In the genomic region with DNA sequence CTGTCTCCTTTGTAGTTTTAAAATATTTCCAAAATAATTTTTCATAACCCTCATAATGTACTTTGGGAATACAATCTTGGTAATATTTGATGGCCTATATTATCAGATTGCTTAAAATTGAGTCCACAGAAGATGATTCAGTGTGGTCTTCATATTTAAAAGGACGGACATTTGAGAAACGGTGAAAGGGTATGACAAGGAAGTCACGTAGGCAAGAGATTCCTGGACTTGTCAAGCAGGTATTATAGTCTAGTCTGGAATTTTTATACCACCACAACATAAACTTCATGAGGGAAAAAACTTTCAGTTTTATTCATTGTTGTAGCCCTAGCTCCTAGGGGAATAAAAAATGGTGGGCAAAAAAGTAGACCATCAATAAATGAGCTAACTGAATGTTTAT, we compare ENCODE assay signal across 2 cellular contexts.
TF ChIP-seq lines count a peak whose summit lies in the region.

No MANE protein-coding gene starts in this region.

TF ChIP-seq in IMR-90, 13 proteins besides CTCF, POLR2A, EP300 and RAD21:
- TF ChIP-seq MAZ (IDR thresholded peaks at IDR 0.05; ENCODE audit: borderline replicate concordance, low read depth, low read length) = no peak
- TF ChIP-seq CHD1 (IDR thresholded peaks at IDR 0.05; ENCODE audit: low read depth, low read length) = no peak
- no peak for TF ChIP-seq NFE2L2 (IDR thresholded peaks at IDR 0.05; ENCODE audit: low read depth, low read length)
- TF ChIP-seq, protein P1, sequence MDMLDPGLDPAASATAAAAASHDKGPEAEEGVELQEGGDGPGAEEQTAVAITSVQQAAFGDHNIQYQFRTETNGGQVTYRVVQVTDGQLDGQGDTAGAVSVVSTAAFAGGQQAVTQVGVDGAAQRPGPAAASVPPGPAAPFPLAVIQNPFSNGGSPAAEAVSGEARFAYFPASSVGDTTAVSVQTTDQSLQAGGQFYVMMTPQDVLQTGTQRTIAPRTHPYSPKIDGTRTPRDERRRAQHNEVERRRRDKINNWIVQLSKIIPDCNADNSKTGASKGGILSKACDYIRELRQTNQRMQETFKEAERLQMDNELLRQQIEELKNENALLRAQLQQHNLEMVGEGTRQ (IDR thresholded peaks at IDR 0.05; ENCODE audit: low read depth, low read length) = no peak
- no peak for TF ChIP-seq MAFK (IDR thresholded peaks at IDR 0.05; ENCODE audit: low read depth, low read length)
- TF ChIP-seq, protein P2, sequence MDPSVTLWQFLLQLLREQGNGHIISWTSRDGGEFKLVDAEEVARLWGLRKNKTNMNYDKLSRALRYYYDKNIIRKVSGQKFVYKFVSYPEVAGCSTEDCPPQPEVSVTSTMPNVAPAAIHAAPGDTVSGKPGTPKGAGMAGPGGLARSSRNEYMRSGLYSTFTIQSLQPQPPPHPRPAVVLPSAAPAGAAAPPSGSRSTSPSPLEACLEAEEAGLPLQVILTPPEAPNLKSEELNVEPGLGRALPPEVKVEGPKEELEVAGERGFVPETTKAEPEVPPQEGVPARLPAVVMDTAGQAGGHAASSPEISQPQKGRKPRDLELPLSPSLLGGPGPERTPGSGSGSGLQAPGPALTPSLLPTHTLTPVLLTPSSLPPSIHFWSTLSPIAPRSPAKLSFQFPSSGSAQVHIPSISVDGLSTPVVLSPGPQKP (IDR thresholded peaks at IDR 0.05; ENCODE audit: borderline replicate concordance, low read depth, low read length) = no peak
- TF ChIP-seq RFX5 (IDR thresholded peaks at IDR 0.05; ENCODE audit: low read depth, low read length) = no peak
- no peak for TF ChIP-seq MXI1 (IDR thresholded peaks at IDR 0.05; ENCODE audit: borderline replicate concordance, low read depth, low read length)
- TF ChIP-seq CEBPB (IDR thresholded peaks at IDR 0.05; ENCODE audit: low read depth, low read length) = no peak
TF ChIP-seq in IMR-90: peak in this region for 0.

TF ChIP-seq in endothelial cell of umbilical vein, 7 proteins besides CTCF, POLR2A, EP300 and RAD21:
- TF ChIP-seq FOS (IDR thresholded peaks at IDR 0.05; ENCODE audit: borderline replicate concordance, insufficient read depth, low read length) = no peak
- no peak for TF ChIP-seq JUN (IDR thresholded peaks at IDR 0.05; ENCODE audit: borderline replicate concordance, insufficient read depth, insufficient read length, low read depth)
- TF ChIP-seq POLR2AphosphoS5 (IDR thresholded peaks at IDR 0.05; ENCODE audit: insufficient read depth, low read depth, low read length) = no peak
- TF ChIP-seq, protein P3, sequence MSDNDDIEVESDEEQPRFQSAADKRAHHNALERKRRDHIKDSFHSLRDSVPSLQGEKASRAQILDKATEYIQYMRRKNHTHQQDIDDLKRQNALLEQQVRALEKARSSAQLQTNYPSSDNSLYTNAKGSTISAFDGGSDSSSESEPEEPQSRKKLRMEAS (IDR thresholded peaks at IDR 0.05; ENCODE audit: insufficient read depth, insufficient read length) = no peak
- TF ChIP-seq MYC (IDR thresholded peaks at IDR 0.05; ENCODE audit: low read depth, low read length) = no peak
- no peak for TF ChIP-seq GATA2 (IDR thresholded peaks at IDR 0.05; ENCODE audit: insufficient read depth, insufficient read length, low read depth, low read length)
- TF ChIP-seq EZH2 (IDR thresholded peaks at IDR 0.05; ENCODE audit: borderline replicate concordance, low read depth, low read length, severe bottlenecking) = no peak
